In the genomic region with DNA sequence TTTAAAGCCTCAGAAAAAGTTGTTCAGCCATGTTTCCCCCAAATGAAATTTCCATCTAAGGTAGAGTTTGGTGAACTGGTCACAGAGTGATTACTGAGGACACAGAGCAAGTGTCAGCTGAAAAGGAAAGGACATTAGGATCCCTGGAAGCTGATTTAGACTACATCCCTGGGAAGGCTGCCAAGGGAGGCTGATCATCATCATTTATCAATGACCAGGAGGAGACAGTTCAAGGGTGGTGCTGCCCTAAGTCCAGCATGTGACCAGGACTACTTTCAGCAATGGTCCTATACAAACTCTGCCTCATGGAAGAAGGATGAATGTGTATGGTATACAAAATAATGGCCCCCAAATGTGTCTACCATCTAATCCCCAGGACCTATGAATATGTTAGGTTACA, we compare ENCODE assay signal across 21 cellular contexts.
A peak's percentile ranks its signal among the peaks of the same experiment; 100 is the strongest.
DNase-seq lines count a peak whose midpoint lies in the region; ATAC-seq, FAIRE-seq and TF ChIP-seq lines count a peak whose summit lies in the region.
"Had no signal": no experiment of that assay in that cellular context is flagged by ENCODE, and none has a peak within 500 bp of the region (broad histone marks: within the 10 kb centered on the region; RNA-seq: fewer than 3 reads in every experiment).

No MANE protein-coding gene starts in this region.

- H3K4me1 Mint-ChIP-seq in natural killer cell treated with Interleukin-12 subunit alpha and Interleukin-12 subunit beta and Interleukin-15 and Interleukin-18, amount 100 ng/mL, for 72 hours (ENCODE audit: low read depth in 2 of 2): peaks cover 26 to 57% of the 10 kb centered on the region in 2 donors
- peaks cover 27 to 29% of the 10 kb centered on the region in 2 donors for H3K4me1 Mint-ChIP-seq in natural killer cell
- peaks cover 27% of the 10 kb centered on the region for H3K4me1 Mint-ChIP-seq in activated CD8-positive, alpha-beta memory T cell treated with anti-CD3 and anti-CD28 coated beads, Interleukin-2, amount 10 ng/mL, durations not matched to agents 7 days and 5 days

- no peaks in the 10 kb centered on the region for H3K36me3 ChIP-seq in Peyer's patch
- H3K36me3 ChIP-seq: HAP-1 had no signal

- FAIRE-seq in urothelium cell line (lab: Jason Lieb, UNC): peak; percentile 37

- no peaks in the 10 kb centered on the region for H3K36me3 Mint-ChIP-seq in natural killer cell treated with Interleukin-12 subunit alpha and Interleukin-12 subunit beta and Interleukin-15 and Interleukin-18, amount 100 ng/mL, for 72 hours
- no peaks in the 10 kb centered on the region for H3K36me3 Mint-ChIP-seq in natural killer cell
- H3K36me3 Mint-ChIP-seq in activated CD8-positive, alpha-beta memory T cell treated with anti-CD3 and anti-CD28 coated beads, Interleukin-2, amount 10 ng/mL, durations not matched to agents 7 days and 5 days: no peaks in the 10 kb centered on the region
- H3K36me3 Mint-ChIP-seq: CD4-positive, CD25-positive, alpha-beta regulatory T cell had no signal

- H3K27ac ChIP-seq in Peyer's patch: no peak overlapping the region
- H3K27ac ChIP-seq: KMS-11, RWPE1 had no signal

- DNase-seq in natural killer cell treated with Interleukin-12 subunit alpha and Interleukin-12 subunit beta and Interleukin-15 and Interleukin-18, amount 100 ng/mL, for 72 hours (ENCODE audit: low spot score): no peak
- DNase-seq in natural killer cell (no peak), Peyer's patch (peak in 2 of 3 donors; percentile 57 to 79), fibroblast of mammary gland (ENCODE audit: low read depth) (peak; percentile 68), urothelium cell line (ENCODE audit: low spot score) (no peak)
- DNase-seq in activated CD8-positive, alpha-beta memory T cell treated with anti-CD3 and anti-CD28 coated beads, Interleukin-2, amount 10 ng/mL, durations not matched to agents 7 days and 5 days: no peak
- DNase-seq: CD4-positive, CD25-positive, alpha-beta regulatory T cell; DMS79; NCI-H1105; NCI-H146; NCI-H2029; NCI-H226; NCI-H510A treated with DMSO at 0.1 percent for 48 hours; NCI-H748 treated with DMSO at 0.1 percent for 48 hours; SIG-M5; SK-N-SH had no signal

- H3K9me3 ChIP-seq in Peyer's patch: no peaks in the 10 kb centered on the region
- H3K9me3 ChIP-seq: HAP-1, SK-N-SH had no signal

- no peaks in the 10 kb centered on the region for H3K27me3 ChIP-seq in Peyer's patch

- CTCF ChIA-PET in activated CD8-positive, alpha-beta memory T cell treated with anti-CD3 and anti-CD28 coated beads, Interleukin-2, amount 10 ng/mL, durations not matched to agents 7 days and 5 days (lab: Charles Lee): interaction anchor here (0.6 kb wide), 1 partner anchor 28 kb away, joined by 3 read pairs; no protein-coding TSS in a partner anchor

- peaks cover 0 to 10% (median 0%) of the 10 kb centered on the region in 4 donors for H3K4me1 ChIP-seq in Peyer's patch
- H3K4me1 ChIP-seq: HAP-1 had no signal

- TF ChIP-seq CTCF in natural killer cell (IDR thresholded peaks at IDR 0.05) (no peak), Peyer's patch (IDR thresholded peaks at IDR 0.05) (no peak), fibroblast of mammary gland (conservative IDR thresholded peaks at IDR 0.05; ENCODE audit: control insufficient read depth, insufficient read depth, low read depth, low read length) (no peak)

- no peak for TF ChIP-seq POLR2A in Peyer's patch (IDR thresholded peaks at IDR 0.05)

- ATAC-seq in natural killer cell treated with Interleukin-12 subunit alpha and Interleukin-12 subunit beta and Interleukin-15 and Interleukin-18, amount 100 ng/mL, for 72 hours: no peak
- no peak for ATAC-seq in natural killer cell
- ATAC-seq in GM19455 (IDR thresholded peaks at IDR 0.05; ENCODE audit: unreplicated experiment): no peak
- ATAC-seq in activated CD8-positive, alpha-beta memory T cell treated with anti-CD3 and anti-CD28 coated beads, Interleukin-2, amount 10 ng/mL, durations not matched to agents 7 days and 5 days: no peak
- no peak for ATAC-seq in GM21723 (IDR thresholded peaks at IDR 0.05; ENCODE audit: unreplicated experiment)

- H3K27ac Mint-ChIP-seq in natural killer cell treated with Interleukin-12 subunit alpha and Interleukin-12 subunit beta and Interleukin-15 and Interleukin-18, amount 100 ng/mL, for 72 hours: peak overlapping the region; percentile 0 to 51
- H3K27ac Mint-ChIP-seq in natural killer cell: no peak overlapping the region
- H3K27ac Mint-ChIP-seq in activated CD8-positive, alpha-beta memory T cell treated with anti-CD3 and anti-CD28 coated beads, Interleukin-2, amount 10 ng/mL, durations not matched to agents 7 days and 5 days: no peak overlapping the region

- no peak overlapping the region for H3K4me3 Mint-ChIP-seq in natural killer cell treated with Interleukin-12 subunit alpha and Interleukin-12 subunit beta and Interleukin-15 and Interleukin-18, amount 100 ng/mL, for 72 hours
- H3K4me3 Mint-ChIP-seq in natural killer cell: no peak overlapping the region
- H3K4me3 Mint-ChIP-seq in activated CD8-positive, alpha-beta memory T cell treated with anti-CD3 and anti-CD28 coated beads, Interleukin-2, amount 10 ng/mL, durations not matched to agents 7 days and 5 days: no peak overlapping the region
- H3K4me3 Mint-ChIP-seq: CD4-positive, CD25-positive, alpha-beta regulatory T cell had no signal

- no peak overlapping the region for H3K4me3 ChIP-seq in Peyer's patch
- no peak overlapping the region for H3K4me3 ChIP-seq in fibroblast of mammary gland (ENCODE audit: control insufficient read depth, low read depth, low read length)
- H3K4me3 ChIP-seq: HAP-1 had no signal

- intact Hi-C loops in natural killer cell (cut with micrococcal nuclease): no loop called here

- H3K9me3 Mint-ChIP-seq in natural killer cell treated with Interleukin-12 subunit alpha and Interleukin-12 subunit beta and Interleukin-15 and Interleukin-18, amount 100 ng/mL, for 72 hours: peaks cover 5% of the 10 kb centered on the region
- H3K9me3 Mint-ChIP-seq in natural killer cell: no peaks in the 10 kb centered on the region
- H3K9me3 Mint-ChIP-seq in activated CD8-positive, alpha-beta memory T cell treated with anti-CD3 and anti-CD28 coated beads, Interleukin-2, amount 10 ng/mL, durations not matched to agents 7 days and 5 days (ENCODE audit: low read depth): no peaks in the 10 kb centered on the region

- no peaks in the 10 kb centered on the region for H3K27me3 Mint-ChIP-seq in natural killer cell treated with Interleukin-12 subunit alpha and Interleukin-12 subunit beta and Interleukin-15 and Interleukin-18, amount 100 ng/mL, for 72 hours
- H3K27me3 Mint-ChIP-seq in natural killer cell (ENCODE audit: low read depth in 2 of 2): no peaks in the 10 kb centered on the region
- H3K27me3 Mint-ChIP-seq in activated CD8-positive, alpha-beta memory T cell treated with anti-CD3 and anti-CD28 coated beads, Interleukin-2, amount 10 ng/mL, durations not matched to agents 7 days and 5 days: peaks cover 3% of the 10 kb centered on the region

Comparison
In these comparisons a context has a peak if more than half of its experiments do, and no peak if none do; other contexts are left out.
1. H3K27ac Mint-ChIP-seq: peak in natural killer cell treated with Interleukin-12 subunit alpha and Interleukin-12 subunit beta and Interleukin-15 and Interleukin-18, amount 100 ng/mL, for 72 hours (2 of 2); none in natural killer cell (0 of 2) and activated CD8-positive, alpha-beta memory T cell treated with anti-CD3 and anti-CD28 coated beads, Interleukin-2, amount 10 ng/mL, durations not matched to agents 7 days and 5 days (single experiment).
2. DNase-seq: peak in Peyer's patch (2 of 3) and fibroblast of mammary gland (single experiment); none in natural killer cell treated with Interleukin-12 subunit alpha and Interleukin-12 subunit beta and Interleukin-15 and Interleukin-18, amount 100 ng/mL, for 72 hours (single experiment), natural killer cell (single experiment), urothelium cell line (single experiment) and activated CD8-positive, alpha-beta memory T cell treated with anti-CD3 and anti-CD28 coated beads, Interleukin-2, amount 10 ng/mL, durations not matched to agents 7 days and 5 days (single experiment).